ENCODE assay signal across 9 cellular contexts in genomic region chr1:3746389-3746783, GRCh38. TPM values are rescaled to one million over a fixed set of nuclear protein-coding genes. Genes with fewer than 3 reads are reported as not detected.
A peak's percentile ranks its signal among the peaks of the same experiment; 100 is the strongest.
DNase-seq lines count a peak whose midpoint lies in the region; ATAC-seq, FAIRE-seq and TF ChIP-seq lines count a peak whose summit lies in the region.
"Had no signal": no experiment of that assay in that cellular context is flagged by ENCODE, and none has a peak within 500 bp of the region (broad histone marks: within the 10 kb centered on the region; RNA-seq: fewer than 3 reads in every experiment).

No MANE protein-coding gene starts in this region.

- no peak for DNase-seq in AG04449 (ENCODE audit: low read depth, low spot score)
- DNase-seq in cerebellar cortex (ENCODE audit: low spot score) = peak; percentile 35
- DNase-seq in NCI-H1694 (lab: John Stamatoyannopoulos, UW) = no peak
- DNase-seq in CD1c-positive myeloid dendritic cell (ENCODE audit: extremely low spot score) = no peak
- no peak for DNase-seq in frontal cortex (ENCODE audit: low spot score in 2 of 2)

- no peak for FAIRE-seq in frontal cortex (lab: Jason Lieb, UNC)
- FAIRE-seq: colon had no signal

- H3K4me3 ChIP-seq in AG04449 (ENCODE audit: low read depth, low read length) = peak overlapping the region; percentile 58
- H3K4me3 ChIP-seq in mesodermal cell (ENCODE audit: extremely low read depth, insufficient read depth, low read length, poor library complexity, severe bottlenecking) = peak overlapping the region; percentile 86

- H3K4me1 ChIP-seq in mesodermal cell (ENCODE audit: control insufficient read depth, insufficient read depth, low read length, poor library complexity, severe bottlenecking) = peaks cover 9% of the 10 kb centered on the region

- no peak overlapping the region for H3K27ac ChIP-seq in mesodermal cell (ENCODE audit: low read depth, low read length, severe bottlenecking)

- H3K9me3 ChIP-seq in mesodermal cell (ENCODE audit: control insufficient read depth, low read length) = no peaks in the 10 kb centered on the region

- 7 to 8% methylated on average over 30 of the region's 30 CpGs for WGBS in mesodermal cell (ENCODE audit: insufficient coverage in 2 of 2), 2 experiments

- ATAC-seq in HG03432 (IDR thresholded peaks at IDR 0.05; ENCODE audit: unreplicated experiment) = peak; percentile 18
- ATAC-seq in HG03565 (IDR thresholded peaks at IDR 0.05; ENCODE audit: unreplicated experiment) = no peak

- CTCF ChIA-PET in AG04449 (lab: Yijun Ruan, JAX) = no interaction called here

- TF ChIP-seq CTCF in AG04449 (IDR thresholded peaks at IDR 0.05; ENCODE audit: insufficient read depth, low read length, missing control alignments) = no peak

- POLR2A ChIA-PET in AG04449 (lab: Yijun Ruan, JAX) = interaction anchor here (0.6 kb wide), 1 partner anchor 86 kb away, joined by 3 read pairs; no protein-coding TSS in a partner anchor

- peaks cover 25% of the 10 kb centered on the region for H3K36me3 ChIP-seq in mesodermal cell (ENCODE audit: control insufficient read depth, insufficient read depth, low read length)

RNA-seq across cellular contexts. Expression of gene CCDC27, which starts 5.9 kb away (rescaled TPM):
- not detected for polyA plus RNA-seq in mesodermal cell (2013, experiment 1 of 2)
- polyA plus RNA-seq in mesodermal cell (2013, experiment 2 of 2) = not detected
- not detected for total RNA-seq in frontal cortex

RNA-seq across cellular contexts. Expression of gene SMIM1, which starts 26.2 kb away (rescaled TPM):
- 8.7 TPM for polyA plus RNA-seq in mesodermal cell (2013, experiment 1 of 2)
- 8.0 TPM for polyA plus RNA-seq in mesodermal cell (2013, experiment 2 of 2)
- not detected for total RNA-seq in frontal cortex

RNA-seq across cellular contexts. Expression of gene LRRC47, which starts 49.9 kb away (rescaled TPM):
- 33.5 TPM for polyA plus RNA-seq in mesodermal cell (2013, experiment 1 of 2)
- 30.8 TPM for polyA plus RNA-seq in mesodermal cell (2013, experiment 2 of 2)
- total RNA-seq in frontal cortex = 38.7 TPM
